Comparison of ENCODE assay signal across 11 cellular contexts in the genomic region with DNA sequence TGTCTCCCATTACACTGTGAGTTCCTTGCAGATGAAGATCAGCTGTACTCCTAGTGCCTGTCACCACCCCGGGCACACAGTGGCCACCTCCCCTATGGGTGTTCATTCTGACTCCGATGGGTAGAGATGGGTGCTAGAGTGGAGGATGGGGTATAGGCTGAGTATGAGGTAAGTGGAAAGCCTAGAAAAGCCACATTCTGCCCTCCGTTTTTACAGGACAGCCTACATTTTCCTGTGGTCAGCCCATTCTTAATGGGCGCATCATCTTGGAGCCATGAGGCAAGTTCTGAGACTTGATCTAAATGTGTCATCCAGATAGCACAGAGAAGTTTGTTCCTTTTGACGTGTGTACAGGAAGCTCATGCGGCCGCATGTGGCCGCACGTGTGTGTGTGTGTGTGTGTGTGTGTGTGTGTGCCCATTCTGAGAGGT.
DNase-seq lines count a peak whose midpoint lies in the region; ATAC-seq, FAIRE-seq and TF ChIP-seq lines count a peak whose summit lies in the region.
"Had no signal": no experiment of that assay in that cellular context is flagged by ENCODE, and none has a peak within 500 bp of the region (broad histone marks: within the 10 kb centered on the region; RNA-seq: fewer than 3 reads in every experiment).

No MANE protein-coding gene starts in this region.

- no peak overlapping the region for H2AFZ ChIP-seq in PC-9

- no peak overlapping the region for H3K4me3 Mint-ChIP-seq in CD8-positive, alpha-beta T cell
- H3K4me3 Mint-ChIP-seq in osteocyte (ENCODE audit: unreplicated experiment): no peak overlapping the region
- H3K4me3 Mint-ChIP-seq: brain had no signal

- POLR2A ChIA-PET in CD8-positive, alpha-beta T cell (lab: Charles Lee): no interaction called here
- POLR2A ChIA-PET in PC-9 (lab: Charles Lee; ENCODE audit: unreplicated experiment): no interaction called here

- TF ChIP-seq POLR2A in breast epithelium (IDR thresholded peaks at IDR 0.05) (no peak), GM12892 (IDR thresholded peaks at IDR 0.05; ENCODE audit: low read depth, low read length) (no peak)

- H3K36me3 ChIP-seq in CD8-positive, alpha-beta T cell (ENCODE audit: insufficient read depth, low read length): peaks cover 56% of the 10 kb centered on the region
- H3K36me3 ChIP-seq in PC-9 (ENCODE audit: low read depth) (peaks cover 4% of the 10 kb centered on the region), breast epithelium (no peaks in the 10 kb centered on the region)

- ATAC-seq in CD8-positive, alpha-beta T cell: peak; percentile 60
- ATAC-seq in GM19351 (IDR thresholded peaks at IDR 0.05; ENCODE audit: unreplicated experiment): no peak
- ATAC-seq in GM18517 (IDR thresholded peaks at IDR 0.05; ENCODE audit: unreplicated experiment): no peak

- no peak for TF ChIP-seq CTCF in CD8-positive, alpha-beta T cell (IDR thresholded peaks at IDR 0.05)
- TF ChIP-seq CTCF in PC-9 (conservative IDR thresholded peaks at IDR 0.05): no peak
- TF ChIP-seq CTCF in breast epithelium (IDR thresholded peaks at IDR 0.05): no peak
- TF ChIP-seq CTCF in osteocyte (IDR thresholded peaks at IDR 0.05): no peak

- H4K20me1 ChIP-seq in PC-9 (ENCODE audit: insufficient read depth): no peaks in the 10 kb centered on the region

- no peak overlapping the region for H3K4me3 ChIP-seq in CD8-positive, alpha-beta T cell (ENCODE audit: low read depth, low read length)
- H3K4me3 ChIP-seq in PC-9 (no peak overlapping the region), breast epithelium (no peak overlapping the region)

- no peaks in the 10 kb centered on the region for H3K27me3 ChIP-seq in CD8-positive, alpha-beta T cell (ENCODE audit: insufficient read depth, low read length)
- H3K27me3 ChIP-seq in PC-9 (ENCODE audit: insufficient read depth, low read depth) (no peaks in the 10 kb centered on the region), breast epithelium (no peaks in the 10 kb centered on the region)

- H3K27me3 Mint-ChIP-seq in CD8-positive, alpha-beta T cell (ENCODE audit: low read depth): no peaks in the 10 kb centered on the region
- no peaks in the 10 kb centered on the region for H3K27me3 Mint-ChIP-seq in osteocyte (ENCODE audit: unreplicated experiment)

- H3K27ac Mint-ChIP-seq in CD8-positive, alpha-beta T cell: peak overlapping the region; percentile 84
- peak overlapping the region; percentile 31 for H3K27ac Mint-ChIP-seq in osteocyte (ENCODE audit: unreplicated experiment)

- peaks cover 24% of the 10 kb centered on the region for H3K4me1 ChIP-seq in CD8-positive, alpha-beta T cell (ENCODE audit: insufficient read depth, low read length)
- H3K4me1 ChIP-seq in PC-9 (replicated peaks; ENCODE audit: insufficient read depth) (peaks cover 82% of the 10 kb centered on the region), breast epithelium (peaks cover 3 to 24% of the 10 kb centered on the region in 2 donors)

- no peaks in the 10 kb centered on the region for H3K9me3 ChIP-seq in CD8-positive, alpha-beta T cell (ENCODE audit: low read length)
- H3K9me3 ChIP-seq in PC-9 (ENCODE audit: insufficient read depth, low read depth) (no peaks in the 10 kb centered on the region), breast epithelium (no peaks in the 10 kb centered on the region)

- CTCF ChIA-PET in CD8-positive, alpha-beta T cell (lab: Charles Lee): interaction anchor here (1.3 kb wide), 2 partner anchors 67 to 309 kb away, joined by 3 read pairs; no protein-coding TSS in a partner anchor
- CTCF ChIA-PET in PC-9 (lab: Charles Lee): interaction anchor here (1.0 kb wide), 1 partner anchor 34 kb away, joined by 5 read pairs; no protein-coding TSS in a partner anchor

- no TSS peak for BruUV-seq in PC-9 (replicated peaks; lab: Mats Ljungman, UMichigan)

- no peaks in the 10 kb centered on the region for H3K9me2 ChIP-seq in PC-9 (ENCODE audit: insufficient read depth)

- H3F3A ChIP-seq in PC-9 (ENCODE audit: insufficient read depth, low read depth): peaks cover 46% of the 10 kb centered on the region

- H3K9me3 Mint-ChIP-seq in CD8-positive, alpha-beta T cell: no peaks in the 10 kb centered on the region
- H3K9me3 Mint-ChIP-seq in osteocyte (ENCODE audit: unreplicated experiment): no peaks in the 10 kb centered on the region
- H3K9me3 Mint-ChIP-seq: brain had no signal

- peak in 1 of 7 experiments; percentile 34 for DNase-seq in CD8-positive, alpha-beta T cell
- DNase-seq in PC-9 (peak in 1 of 2 experiments; percentile 62), breast epithelium (ENCODE audit: low spot score in 2 of 2) (no peak), osteocyte (ENCODE audit: extremely low spot score, unreplicated experiment) (no peak), GM12892 (ENCODE audit: insufficient read length) (no peak), LoVo (ENCODE audit: low spot score) (no peak)
- DNase-seq: MM.1S, small intestine had no signal

- intact Hi-C loops in CD8-positive, alpha-beta T cell (cut with DNase I, micrococcal nuclease): loop anchor here in 1 of 2 experiments (5.0 kb wide), 1 partner anchor 66 kb away; no protein-coding TSS in a partner anchor
- intact Hi-C loops in PC-9 (cut with micrococcal nuclease; ENCODE audit: unreplicated experiment): loop anchor here (10.0 kb wide), 1 partner anchor 164 kb away; no protein-coding TSS in a partner anchor
- intact Hi-C loops in breast epithelium (cut with DNase I; ENCODE audit: low total_unique reads): no loop called here

- peaks cover 26% of the 10 kb centered on the region; the same call in 1 of the 2 replicates for H3K79me2 ChIP-seq in PC-9 (ENCODE audit: low read depth)

- peaks cover 79% of the 10 kb centered on the region for H3K4me1 Mint-ChIP-seq in CD8-positive, alpha-beta T cell (ENCODE audit: low read depth)
- H3K4me1 Mint-ChIP-seq in osteocyte (ENCODE audit: unreplicated experiment): peaks cover 56% of the 10 kb centered on the region

- H3K27ac ChIP-seq in CD8-positive, alpha-beta T cell (ENCODE audit: low read depth, low read length): no peak overlapping the region
- H3K27ac ChIP-seq in PC-9: peak overlapping the region; percentile 98
- H3K27ac ChIP-seq in breast epithelium: peak overlapping the region; percentile 87 to 92

- FAIRE-seq in GM12892 (lab: Jason Lieb, UNC): no peak
- FAIRE-seq: small intestine had no signal

- peaks cover 91% of the 10 kb centered on the region for H3K36me3 Mint-ChIP-seq in CD8-positive, alpha-beta T cell
- H3K36me3 Mint-ChIP-seq in osteocyte (ENCODE audit: unreplicated experiment): no peaks in the 10 kb centered on the region
- H3K36me3 Mint-ChIP-seq: brain had no signal

- H3K4me2 ChIP-seq in PC-9: peak overlapping the region; percentile 82
